22 cellular contexts compared by ENCODE assay signal in the genomic region with DNA sequence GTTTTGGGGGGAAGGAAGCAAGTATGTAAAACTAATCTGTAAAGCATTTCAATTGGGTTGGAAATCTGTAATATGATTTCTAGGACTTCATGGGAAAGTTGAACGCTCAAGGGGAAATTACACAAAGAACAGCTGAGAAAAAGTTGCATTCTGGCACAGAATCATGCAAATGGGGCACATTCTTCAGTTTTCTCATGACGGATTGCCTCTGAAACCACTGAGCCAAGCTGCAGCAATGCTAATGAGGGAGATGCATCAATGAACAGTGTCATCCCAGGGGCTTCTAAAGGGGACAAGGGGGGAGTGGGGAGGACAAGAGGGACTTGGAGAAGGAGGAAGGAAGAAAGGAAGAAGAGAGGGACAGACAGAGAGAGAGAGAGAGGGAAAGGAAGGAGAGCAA.
DNase-seq lines count a peak whose midpoint lies in the region; ATAC-seq and TF ChIP-seq lines count a peak whose summit lies in the region.
"Had no signal": no experiment of that assay in that cellular context is flagged by ENCODE, and none has a peak within 500 bp of the region (broad histone marks: within the 10 kb centered on the region; RNA-seq: fewer than 3 reads in every experiment).

No MANE protein-coding gene starts in this region.

- H3K4me2 ChIP-seq in GM23338 = peak overlapping the region; percentile 46

- H3K4me1 Mint-ChIP-seq in GM23338 = peaks cover 51% of the 10 kb centered on the region
- peaks cover 3% of the 10 kb centered on the region for H3K4me1 Mint-ChIP-seq in endothelial cell (ENCODE audit: unreplicated experiment)
- H3K4me1 Mint-ChIP-seq: activated naive CD8-positive, alpha-beta T cell treated with anti-CD3 and anti-CD28 coated beads for 36 hours had no signal

- H3K27me3 ChIP-seq in GM23338 (ENCODE audit: insufficient read depth) = no peaks in the 10 kb centered on the region
- H3K27me3 ChIP-seq: upper lobe of left lung had no signal

- no peak overlapping the region for H2AFZ ChIP-seq in GM23338

- 0 out of 2 replicates have a peak, but pooled peaks cover 1% of the 10 kb centered on the region for H3K9me2 ChIP-seq in GM23338 (ENCODE audit: insufficient read depth)

- H3K27me3 Mint-ChIP-seq in GM23338 (ENCODE audit: insufficient read depth, low read depth, poor library complexity) (peaks cover 5% of the 10 kb centered on the region), endothelial cell (ENCODE audit: unreplicated experiment) (no peaks in the 10 kb centered on the region)
- H3K27me3 Mint-ChIP-seq: activated naive CD8-positive, alpha-beta T cell treated with anti-CD3 and anti-CD28 coated beads for 36 hours had no signal

- peaks cover 36% of the 10 kb centered on the region for H3K4me1 ChIP-seq in GM23338 (ENCODE audit: insufficient read depth)
- H3K4me1 ChIP-seq: spleen, upper lobe of left lung had no signal

- H3K27ac Mint-ChIP-seq in GM23338 (peak overlapping the region; percentile 66), endothelial cell (ENCODE audit: unreplicated experiment) (no peak overlapping the region)
- no peak overlapping the region for H3K27ac Mint-ChIP-seq in activated naive CD4-positive, alpha-beta T cell treated with anti-CD3 and anti-CD28 coated beads, Interleukin-2, amount 50 U/mL, for 72 hours
- H3K27ac Mint-ChIP-seq: activated naive CD8-positive, alpha-beta T cell treated with anti-CD3 and anti-CD28 coated beads for 36 hours; HFFc6 had no signal

- no peaks in the 10 kb centered on the region for H3K36me3 Mint-ChIP-seq in GM23338 (ENCODE audit: low read depth)
- H3K36me3 Mint-ChIP-seq in activated naive CD4-positive, alpha-beta T cell treated with anti-CD3 and anti-CD28 coated beads, Interleukin-2, amount 50 U/mL, for 72 hours = no peaks in the 10 kb centered on the region
- no peaks in the 10 kb centered on the region for H3K36me3 Mint-ChIP-seq in endothelial cell (ENCODE audit: low read depth, unreplicated experiment)
- H3K36me3 Mint-ChIP-seq: activated naive CD8-positive, alpha-beta T cell treated with anti-CD3 and anti-CD28 coated beads for 36 hours had no signal

- H3F3A ChIP-seq in GM23338 (replicated peaks; ENCODE audit: low read depth) = no peaks in the 10 kb centered on the region

- H3K9me3 Mint-ChIP-seq in GM23338 = no peaks in the 10 kb centered on the region
- no peaks in the 10 kb centered on the region for H3K9me3 Mint-ChIP-seq in activated naive CD4-positive, alpha-beta T cell treated with anti-CD3 and anti-CD28 coated beads, Interleukin-2, amount 50 U/mL, for 72 hours
- H3K9me3 Mint-ChIP-seq in endothelial cell (ENCODE audit: unreplicated experiment) = no peaks in the 10 kb centered on the region
- H3K9me3 Mint-ChIP-seq: activated naive CD8-positive, alpha-beta T cell treated with anti-CD3 and anti-CD28 coated beads for 36 hours had no signal

- no peak overlapping the region for H3K27ac ChIP-seq in GM23338 (ENCODE audit: low read depth)
- H3K27ac ChIP-seq: C4-2B, spleen, upper lobe of left lung had no signal

- DNase-seq in GM23338 (ENCODE audit: low spot score) (peak; percentile 7), astrocyte of the cerebellum (ENCODE audit: low read depth) (peak; percentile 24), medulla oblongata (ENCODE audit: extremely low spot score) (peak; percentile 31), retinal pigment epithelial cell (ENCODE audit: low read depth) (peak; percentile 48), DMS153 treated with DMSO at 0.1 percent for 48 hours (lab: John Stamatoyannopoulos, UW; ENCODE audit: unreplicated experiment) (no peak), endothelial cell (ENCODE audit: low spot score) (no peak)
- no peak for DNase-seq in activated naive CD4-positive, alpha-beta T cell treated with anti-CD3 and anti-CD28 coated beads, Interleukin-2, amount 50 U/mL, for 72 hours (ENCODE audit: low spot score in 2 of 2)
- DNase-seq: activated CD4-positive, alpha-beta T cell treated with anti-CD3 and anti-CD28 coated beads for 4 hours; activated effector memory CD4-positive, alpha-beta T cell treated with Interleukin-2 at 50 U/mL for 16 hours; activated naive CD8-positive, alpha-beta T cell treated with anti-CD3 and anti-CD28 coated beads for 36 hours; aorta; DMS79 treated with DMSO at 0.1 percent for 48 hours; GF-D8; HFFc6; NCI-H1092; NCI-H1930; NCI-H524 treated with DMSO at 0.1 percent for 48 hours; NK-92 treated with Interleukin-12 subunit alpha and Interleukin-12 subunit beta, amount 100 ng/mL, for 24 hours; SHP77; spleen; upper lobe of left lung had no signal

- in situ Hi-C loops in astrocyte of the cerebellum (cut with HindIII; ENCODE audit: low sequenced_read_pairs) = no loop called here

- TF ChIP-seq CTCF in GM23338 (conservative IDR thresholded peaks at IDR 0.05; ENCODE audit: low read depth in 2 of 2) (no peak), astrocyte of the cerebellum (IDR thresholded peaks at IDR 0.05; ENCODE audit: low read depth, low read length, missing control alignments) (no peak), retinal pigment epithelial cell (conservative IDR thresholded peaks at IDR 0.05; ENCODE audit: low read depth, low read length) (no peak), endothelial cell (IDR thresholded peaks at IDR 0.05; ENCODE audit: unreplicated experiment) (no peak)

- H3K4me3 Mint-ChIP-seq in GM23338 (peak overlapping the region; percentile 20; the same call in 2 of the 3 replicates), endothelial cell (ENCODE audit: unreplicated experiment) (no peak overlapping the region)
- H3K4me3 Mint-ChIP-seq: activated naive CD8-positive, alpha-beta T cell treated with anti-CD3 and anti-CD28 coated beads for 36 hours; HFFc6 had no signal

- H3K4me3 ChIP-seq in GM23338 (peak overlapping the region; percentile 14; the same call in 1 of the 2 replicates), astrocyte of the cerebellum (ENCODE audit: low read depth, low read length) (no peak overlapping the region), retinal pigment epithelial cell (ENCODE audit: low read length) (no peak overlapping the region)
- H3K4me3 ChIP-seq: spleen, upper lobe of left lung had no signal

- no peaks in the 10 kb centered on the region for H4K20me1 ChIP-seq in GM23338 (replicated peaks; ENCODE audit: insufficient read depth)

- H3K36me3 ChIP-seq in GM23338 (ENCODE audit: insufficient read depth) = no peaks in the 10 kb centered on the region
- H3K36me3 ChIP-seq: spleen, upper lobe of left lung had no signal

- no peak; the same call in 1 of the 3 replicates for ATAC-seq in GM23338
- no peak for ATAC-seq in activated naive CD4-positive, alpha-beta T cell treated with anti-CD3 and anti-CD28 coated beads, Interleukin-2, amount 50 U/mL, for 72 hours

- H3K79me2 ChIP-seq in GM23338 (replicated peaks; ENCODE audit: insufficient read depth) = no peaks in the 10 kb centered on the region

TF ChIP-seq in GM23338, 12 proteins besides CTCF, POLR2A, EP300 and RAD21:
- no peak for TF ChIP-seq CREB1 (CRISPR knock-in tag; IDR thresholded peaks at IDR 0.05; ENCODE audit: low read depth)
- TF ChIP-seq JUNB (IDR thresholded peaks at IDR 0.05; ENCODE audit: unreplicated experiment) = no peak
- no peak for TF ChIP-seq STAT1 (IDR thresholded peaks at IDR 0.05; ENCODE audit: unreplicated experiment)
- no peak for TF ChIP-seq EZH2 (IDR thresholded peaks at IDR 0.05; ENCODE audit: low read depth, unreplicated experiment)
- no peak for TF ChIP-seq REST (IDR thresholded peaks at IDR 0.05; ENCODE audit: unreplicated experiment)
- no peak for TF ChIP-seq NANOG (IDR thresholded peaks at IDR 0.05; ENCODE audit: borderline replicate concordance)
TF ChIP-seq in GM23338: peak in this region for 0.

Comparison
In these comparisons a context has a peak if more than half of its experiments do, and no peak if none do; other contexts are left out.
1. DNase-seq: peak in GM23338 (single experiment), astrocyte of the cerebellum (single experiment), medulla oblongata (single experiment) and retinal pigment epithelial cell (single experiment); none in activated naive CD4-positive, alpha-beta T cell treated with anti-CD3 and anti-CD28 coated beads, Interleukin-2, amount 50 U/mL, for 72 hours (0 of 2), DMS153 treated with DMSO at 0.1 percent for 48 hours (single experiment) and endothelial cell (single experiment).